In genomic region chr16:715448-716249, GRCh38 we compare ENCODE assay signal across 8 cellular contexts. TPM values are rescaled to one million over a fixed set of nuclear protein-coding genes. Genes with fewer than 3 reads are reported as not detected.
DNase-seq lines count a peak whose midpoint lies in the region; ATAC-seq and TF ChIP-seq lines count a peak whose summit lies in the region.

No MANE protein-coding gene starts in this region.

- intact Hi-C loops in CD14-positive monocyte (cut with micrococcal nuclease) = no loop called here

- H3K9me2 ChIP-seq in OCI-LY1 (ENCODE audit: low read depth, low read length) = no peaks in the 10 kb centered on the region

- H3K9me3 Mint-ChIP-seq in CD14-positive monocyte = peaks cover 0 to 7% (median 0%) of the 10 kb centered on the region in 7 donors
- H3K9me3 Mint-ChIP-seq in natural killer cell treated with Interleukin-12 subunit alpha and Interleukin-12 subunit beta and Interleukin-15 and Interleukin-18, amount 100 ng/mL, for 72 hours = no peaks in the 10 kb centered on the region

- peak overlapping the region; percentile 78 for H3K4me2 ChIP-seq in OCI-LY1 (ENCODE audit: low read length)

- no peak overlapping the region; the same call in 1 of the 2 replicates for H3K9ac ChIP-seq in OCI-LY1 (ENCODE audit: low read length)

- no peaks in the 10 kb centered on the region for H4K20me1 ChIP-seq in OCI-LY1 (ENCODE audit: insufficient read depth, low read length)

- TF ChIP-seq CTCF in CD14-positive monocyte (IDR thresholded peaks at IDR 0.05) = no peak
- TF ChIP-seq CTCF in OCI-LY1 (IDR thresholded peaks at IDR 0.05; ENCODE audit: low read length) = peak; percentile 13; the same call in 1 of the 2 replicates

- no peaks in the 10 kb centered on the region for H3F3A ChIP-seq in OCI-LY1 (ENCODE audit: insufficient read depth, low read length)

- H2AFZ ChIP-seq in OCI-LY1 (ENCODE audit: low read length) = no peak overlapping the region

- peak overlapping the region; percentile 64 to 83 for H3K4me3 Mint-ChIP-seq in CD14-positive monocyte
- H3K4me3 Mint-ChIP-seq in natural killer cell treated with Interleukin-12 subunit alpha and Interleukin-12 subunit beta and Interleukin-15 and Interleukin-18, amount 100 ng/mL, for 72 hours = peak overlapping the region; percentile 30

- peaks cover 47 to 77% (median 58%) of the 10 kb centered on the region in 3 donors for H3K27me3 Mint-ChIP-seq in CD14-positive monocyte (ENCODE audit: low read depth in 3 of 3)
- peaks cover 0 to 3% of the 10 kb centered on the region in 2 donors for H3K27me3 Mint-ChIP-seq in natural killer cell treated with Interleukin-12 subunit alpha and Interleukin-12 subunit beta and Interleukin-15 and Interleukin-18, amount 100 ng/mL, for 72 hours

- peak overlapping the region; percentile 57 for H3K4me3 ChIP-seq in OCI-LY1 (ENCODE audit: low read depth, low read length, poor library complexity, severe bottlenecking)
- peak overlapping the region; percentile 80 for H3K4me3 ChIP-seq in ectodermal cell (ENCODE audit: insufficient read depth, low read depth, low read length)

- H3K27me3 ChIP-seq in OCI-LY1 (ENCODE audit: insufficient read depth, low read length) = peaks cover 22% of the 10 kb centered on the region
- H3K27me3 ChIP-seq in ectodermal cell (ENCODE audit: control insufficient read depth, insufficient read depth, low read length, poor library complexity, severe bottlenecking) = peaks cover 34% of the 10 kb centered on the region

- H3K4me1 ChIP-seq in OCI-LY1 (ENCODE audit: insufficient read depth, low read length, severe bottlenecking) (peaks cover 24% of the 10 kb centered on the region), ectodermal cell (ENCODE audit: control insufficient read depth, insufficient read depth, low read length) (peaks cover 55% of the 10 kb centered on the region)

- no peak overlapping the region for H3K27ac Mint-ChIP-seq in CD14-positive monocyte
- no peak overlapping the region for H3K27ac Mint-ChIP-seq in natural killer cell treated with Interleukin-12 subunit alpha and Interleukin-12 subunit beta and Interleukin-15 and Interleukin-18, amount 100 ng/mL, for 72 hours

- peak; percentile 17 for ATAC-seq in GM18909 (IDR thresholded peaks at IDR 0.05; ENCODE audit: poor library complexity, unreplicated experiment)
- ATAC-seq in natural killer cell treated with Interleukin-12 subunit alpha and Interleukin-12 subunit beta and Interleukin-15 and Interleukin-18, amount 100 ng/mL, for 72 hours = peak; percentile 34
- no peak for ATAC-seq in GM18861 (IDR thresholded peaks at IDR 0.05; ENCODE audit: unreplicated experiment)
- no peak for ATAC-seq in GM18858 (IDR thresholded peaks at IDR 0.05; ENCODE audit: unreplicated experiment)

- peaks cover 0 to 3% of the 10 kb centered on the region in 2 donors for H3K36me3 Mint-ChIP-seq in CD14-positive monocyte
- no peaks in the 10 kb centered on the region for H3K36me3 Mint-ChIP-seq in natural killer cell treated with Interleukin-12 subunit alpha and Interleukin-12 subunit beta and Interleukin-15 and Interleukin-18, amount 100 ng/mL, for 72 hours

- 4 to 5% methylated on average over 79 of the region's 79 CpGs for WGBS in ectodermal cell, 2 experiments

- peaks cover 16% of the 10 kb centered on the region for H3K4me1 Mint-ChIP-seq in CD14-positive monocyte
- H3K4me1 Mint-ChIP-seq in natural killer cell treated with Interleukin-12 subunit alpha and Interleukin-12 subunit beta and Interleukin-15 and Interleukin-18, amount 100 ng/mL, for 72 hours (ENCODE audit: low read depth in 2 of 2) = peaks cover 0 to 16% of the 10 kb centered on the region in 2 donors

- H3K27ac ChIP-seq in OCI-LY1 (ENCODE audit: low read depth, low read length, poor library complexity, severe bottlenecking) (no peak overlapping the region), ectodermal cell (ENCODE audit: insufficient read depth, low read depth, low read length, poor library complexity, severe bottlenecking) (peak overlapping the region; percentile 88)

- DNase-seq in CD14-positive monocyte (ENCODE audit: low spot score) (no peak), 8988T (no peak)
- no peak for DNase-seq in natural killer cell treated with Interleukin-12 subunit alpha and Interleukin-12 subunit beta and Interleukin-15 and Interleukin-18, amount 100 ng/mL, for 72 hours (ENCODE audit: low spot score)

- H3K36me3 ChIP-seq in OCI-LY1 (ENCODE audit: insufficient read depth, low read length) = no peaks in the 10 kb centered on the region
- no peaks in the 10 kb centered on the region for H3K36me3 ChIP-seq in ectodermal cell (ENCODE audit: control insufficient read depth, insufficient read depth, low read length)

- H3K9me3 ChIP-seq in OCI-LY1 (ENCODE audit: low read length) (no peaks in the 10 kb centered on the region), ectodermal cell (ENCODE audit: control insufficient read depth, low read length) (no peaks in the 10 kb centered on the region)

- no peaks in the 10 kb centered on the region for H3K79me2 ChIP-seq in OCI-LY1 (ENCODE audit: insufficient read depth, low read length)

RNA-seq across cellular contexts. Expression of gene METRN, which starts 0.7 kb away (rescaled TPM):
- 1 to 10 TPM in 1 of 2 donors, under 1 TPM in 1; 0.97 to 5.4 TPM for polyA plus RNA-seq in CD14-positive monocyte
- polyA plus RNA-seq in ectodermal cell (2013, experiment 1 of 4) = 115 TPM
- polyA plus RNA-seq in ectodermal cell (2013, experiment 2 of 4) = 102 TPM
- polyA plus RNA-seq in ectodermal cell (2013, experiment 3 of 4) = 159 TPM
- polyA plus RNA-seq in ectodermal cell (2013, experiment 4 of 4) = 173 TPM
- 10 to 100 TPM; 21.0 to 34.9 TPM for total RNA-seq in natural killer cell treated with Interleukin-12 subunit alpha and Interleukin-12 subunit beta and Interleukin-15 and Interleukin-18, amount 100 ng/mL, for 72 hours

RNA-seq across cellular contexts. Expression of gene ANTKMT, which starts 5.3 kb away (rescaled TPM):
- polyA plus RNA-seq in CD14-positive monocyte = 10 to 100 TPM; 34.4 to 56.3 TPM
- 16.6 TPM for polyA plus RNA-seq in ectodermal cell (2013, experiment 1 of 4)
- 14.2 TPM for polyA plus RNA-seq in ectodermal cell (2013, experiment 2 of 4)
- 22.0 TPM for polyA plus RNA-seq in ectodermal cell (2013, experiment 3 of 4)
- 25.0 TPM for polyA plus RNA-seq in ectodermal cell (2013, experiment 4 of 4)
- 10 to 100 TPM; 29.1 to 37.9 TPM for total RNA-seq in natural killer cell treated with Interleukin-12 subunit alpha and Interleukin-12 subunit beta and Interleukin-15 and Interleukin-18, amount 100 ng/mL, for 72 hours

RNA-seq across cellular contexts. Expression of gene FBXL16, which starts 10.0 kb away (rescaled TPM):
- polyA plus RNA-seq in CD14-positive monocyte = under 1 TPM; 0.28 to 0.49 TPM
- polyA plus RNA-seq in ectodermal cell (2013, experiment 1 of 4) = 0.69 TPM
- polyA plus RNA-seq in ectodermal cell (2013, experiment 2 of 4) = 0.76 TPM
- 1.9 TPM for polyA plus RNA-seq in ectodermal cell (2013, experiment 3 of 4)
- polyA plus RNA-seq in ectodermal cell (2013, experiment 4 of 4) = 1.5 TPM
- under 1 TPM in 1 of 2 donors, not detected in 1; 0.26 TPM for total RNA-seq in natural killer cell treated with Interleukin-12 subunit alpha and Interleukin-12 subunit beta and Interleukin-15 and Interleukin-18, amount 100 ng/mL, for 72 hours

RNA-seq across cellular contexts. Expression of gene CCDC78, which starts 10.6 kb away (rescaled TPM):
- not detected for polyA plus RNA-seq in CD14-positive monocyte
- 3.1 TPM for polyA plus RNA-seq in ectodermal cell (2013, experiment 1 of 4)
- 2.6 TPM for polyA plus RNA-seq in ectodermal cell (2013, experiment 2 of 4)
- 2.1 TPM for polyA plus RNA-seq in ectodermal cell (2013, experiment 3 of 4)
- polyA plus RNA-seq in ectodermal cell (2013, experiment 4 of 4) = 2.9 TPM
- total RNA-seq in natural killer cell treated with Interleukin-12 subunit alpha and Interleukin-12 subunit beta and Interleukin-15 and Interleukin-18, amount 100 ng/mL, for 72 hours = 1 to 10 TPM; 3.1 to 6.4 TPM

RNA-seq across cellular contexts. Expression of gene HAGHL, which starts 11.3 kb away (rescaled TPM):
- polyA plus RNA-seq in CD14-positive monocyte = 1 to 10 TPM in 1 of 2 donors, under 1 TPM in 1; 0.60 to 1.5 TPM
- 6.5 TPM for polyA plus RNA-seq in ectodermal cell (2013, experiment 1 of 4)
- 5.1 TPM for polyA plus RNA-seq in ectodermal cell (2013, experiment 2 of 4)
- 4.9 TPM for polyA plus RNA-seq in ectodermal cell (2013, experiment 3 of 4)
- 8.3 TPM for polyA plus RNA-seq in ectodermal cell (2013, experiment 4 of 4)
- 10 to 100 TPM in 1 of 2 donors, 1 to 10 TPM in 1; 5.4 to 15.3 TPM for total RNA-seq in natural killer cell treated with Interleukin-12 subunit alpha and Interleukin-12 subunit beta and Interleukin-15 and Interleukin-18, amount 100 ng/mL, for 72 hours

Comparison
In these comparisons a context has a peak if more than half of its experiments do, and no peak if none do; other contexts are left out.
1. ATAC-seq: peak in GM18909 (single experiment) and natural killer cell treated with Interleukin-12 subunit alpha and Interleukin-12 subunit beta and Interleukin-15 and Interleukin-18, amount 100 ng/mL, for 72 hours (2 of 2); none in GM18861 (single experiment) and GM18858 (single experiment).